ENCODE assay signal across 1 cellular context in genomic region chr4:150302553-150302952, GRCh38.
TF ChIP-seq lines count a peak whose summit lies in the region.

No MANE protein-coding gene starts in this region.

TF ChIP-seq in GM23338, 12 proteins besides CTCF, POLR2A, EP300 and RAD21 (continued from another document):
- TF ChIP-seq, protein P1, sequence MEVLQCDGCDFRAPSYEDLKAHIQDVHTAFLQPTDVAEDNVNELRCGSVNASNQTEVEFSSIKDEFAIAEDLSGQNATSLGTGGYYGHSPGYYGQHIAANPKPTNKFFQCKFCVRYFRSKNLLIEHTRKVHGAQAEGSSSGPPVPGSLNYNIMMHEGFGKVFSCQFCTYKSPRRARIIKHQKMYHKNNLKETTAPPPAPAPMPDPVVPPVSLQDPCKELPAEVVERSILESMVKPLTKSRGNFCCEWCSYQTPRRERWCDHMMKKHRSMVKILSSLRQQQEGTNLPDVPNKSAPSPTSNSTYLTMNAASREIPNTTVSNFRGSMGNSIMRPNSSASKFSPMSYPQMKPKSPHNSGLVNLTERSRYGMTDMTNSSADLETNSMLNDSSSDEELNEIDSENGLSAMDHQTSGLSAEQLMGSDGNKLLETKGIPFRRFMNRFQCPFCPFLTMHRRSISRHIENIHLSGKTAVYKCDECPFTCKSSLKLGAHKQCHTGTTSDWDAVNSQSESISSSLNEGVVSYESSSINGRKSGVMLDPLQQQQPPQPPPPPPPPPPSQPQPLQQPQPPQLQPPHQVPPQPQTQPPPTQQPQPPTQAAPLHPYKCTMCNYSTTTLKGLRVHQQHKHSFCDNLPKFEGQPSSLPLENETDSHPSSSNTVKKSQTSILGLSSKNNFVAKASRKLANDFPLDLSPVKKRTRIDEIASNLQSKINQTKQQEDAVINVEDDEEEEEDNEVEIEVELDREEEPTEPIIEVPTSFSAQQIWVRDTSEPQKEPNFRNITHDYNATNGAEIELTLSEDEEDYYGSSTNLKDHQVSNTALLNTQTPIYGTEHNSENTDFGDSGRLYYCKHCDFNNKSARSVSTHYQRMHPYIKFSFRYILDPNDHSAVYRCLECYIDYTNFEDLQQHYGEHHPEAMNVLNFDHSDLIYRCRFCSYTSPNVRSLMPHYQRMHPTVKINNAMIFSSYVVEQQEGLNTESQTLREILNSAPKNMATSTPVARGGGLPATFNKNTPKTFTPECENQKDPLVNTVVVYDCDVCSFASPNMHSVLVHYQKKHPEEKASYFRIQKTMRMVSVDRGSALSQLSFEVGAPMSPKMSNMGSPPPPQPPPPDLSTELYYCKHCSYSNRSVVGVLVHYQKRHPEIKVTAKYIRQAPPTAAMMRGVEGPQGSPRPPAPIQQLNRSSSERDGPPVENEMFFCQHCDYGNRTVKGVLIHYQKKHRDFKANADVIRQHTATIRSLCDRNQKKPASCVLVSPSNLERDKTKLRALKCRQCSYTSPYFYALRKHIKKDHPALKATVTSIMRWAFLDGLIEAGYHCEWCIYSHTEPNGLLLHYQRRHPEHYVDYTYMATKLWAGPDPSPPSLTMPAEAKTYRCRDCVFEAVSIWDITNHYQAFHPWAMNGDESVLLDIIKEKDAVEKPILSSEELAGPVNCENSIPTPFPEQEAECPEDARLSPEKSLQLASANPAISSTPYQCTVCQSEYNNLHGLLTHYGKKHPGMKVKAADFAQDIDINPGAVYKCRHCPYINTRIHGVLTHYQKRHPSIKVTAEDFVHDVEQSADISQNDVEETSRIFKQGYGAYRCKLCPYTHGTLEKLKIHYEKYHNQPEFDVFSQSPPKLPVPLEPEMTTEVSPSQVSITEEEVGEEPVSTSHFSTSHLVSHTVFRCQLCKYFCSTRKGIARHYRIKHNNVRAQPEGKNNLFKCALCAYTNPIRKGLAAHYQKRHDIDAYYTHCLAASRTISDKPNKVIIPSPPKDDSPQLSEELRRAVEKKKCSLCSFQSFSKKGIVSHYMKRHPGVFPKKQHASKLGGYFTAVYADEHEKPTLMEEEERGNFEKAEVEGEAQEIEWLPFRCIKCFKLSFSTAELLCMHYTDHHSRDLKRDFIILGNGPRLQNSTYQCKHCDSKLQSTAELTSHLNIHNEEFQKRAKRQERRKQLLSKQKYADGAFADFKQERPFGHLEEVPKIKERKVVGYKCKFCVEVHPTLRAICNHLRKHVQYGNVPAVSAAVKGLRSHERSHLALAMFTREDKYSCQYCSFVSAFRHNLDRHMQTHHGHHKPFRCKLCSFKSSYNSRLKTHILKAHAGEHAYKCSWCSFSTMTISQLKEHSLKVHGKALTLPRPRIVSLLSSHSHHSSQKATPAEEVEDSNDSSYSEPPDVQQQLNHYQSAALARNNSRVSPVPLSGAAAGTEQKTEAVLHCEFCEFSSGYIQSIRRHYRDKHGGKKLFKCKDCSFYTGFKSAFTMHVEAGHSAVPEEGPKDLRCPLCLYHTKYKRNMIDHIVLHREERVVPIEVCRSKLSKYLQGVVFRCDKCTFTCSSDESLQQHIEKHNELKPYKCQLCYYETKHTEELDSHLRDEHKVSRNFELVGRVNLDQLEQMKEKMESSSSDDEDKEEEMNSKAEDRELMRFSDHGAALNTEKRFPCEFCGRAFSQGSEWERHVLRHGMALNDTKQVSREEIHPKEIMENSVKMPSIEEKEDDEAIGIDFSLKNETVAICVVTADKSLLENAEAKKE (CRISPR knock-in tag; IDR thresholded peaks at IDR 0.05) = no peak
- TF ChIP-seq NANOG (IDR thresholded peaks at IDR 0.05; ENCODE audit: borderline replicate concordance) (no peak), STAT1 (IDR thresholded peaks at IDR 0.05; ENCODE audit: unreplicated experiment) (no peak)
